In the genomic region with DNA sequence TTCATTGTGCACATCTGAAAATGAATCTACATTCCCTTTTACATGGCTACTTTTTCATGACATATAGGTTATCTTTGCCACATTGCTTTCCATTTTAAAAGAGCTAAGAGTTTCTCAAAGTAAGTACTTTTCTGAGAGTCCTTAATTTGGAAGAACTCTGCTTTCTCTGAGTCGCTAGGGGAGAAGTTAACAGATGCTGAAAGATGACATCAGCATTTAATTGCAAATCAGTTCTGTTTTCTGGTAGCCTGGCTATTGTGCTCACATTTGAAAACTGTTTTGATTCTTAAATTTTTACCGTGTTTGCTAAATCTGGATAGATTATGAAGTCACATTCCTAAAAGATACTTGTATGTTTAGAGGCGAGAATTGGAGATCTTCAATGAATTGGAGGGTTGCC, we compare ENCODE assay signal across 11 cellular contexts.
"Had no signal": no experiment of that assay in that cellular context is flagged by ENCODE, and none has a peak within 500 bp of the region (broad histone marks: within the 10 kb centered on the region; RNA-seq: fewer than 3 reads in every experiment).

No MANE protein-coding gene starts in this region.

- H3K9me3 ChIP-seq: sigmoid colon, spleen had no signal

- ATAC-seq: esophagus mucosa had no signal

- H3K27me3 ChIP-seq: brain microvascular endothelial cell, sigmoid colon, spleen had no signal

- DNase-seq: activated CD4-positive, alpha-beta T cell treated with anti-CD3 and anti-CD28 coated beads, Interleukin-2, amount 10 ng/mL, durations not matched to agents 24 days and 14 days; activated CD4-positive, CD25-positive, alpha-beta regulatory T cell; activated gamma-delta T cell treated with Interleukin-2 at 50 U/mL for 16 hours; amygdala; brain microvascular endothelial cell; dermis blood vessel endothelial cell; hypothalamus; sigmoid colon; spleen; SW 1271 had no signal

- H3K36me3 ChIP-seq: brain microvascular endothelial cell, sigmoid colon, spleen had no signal

- H3K4me3 ChIP-seq: sigmoid colon, spleen had no signal

- H3K27ac ChIP-seq: brain microvascular endothelial cell, sigmoid colon had no signal
